Comparison of ENCODE assay signal across 15 cellular contexts in the genomic region with DNA sequence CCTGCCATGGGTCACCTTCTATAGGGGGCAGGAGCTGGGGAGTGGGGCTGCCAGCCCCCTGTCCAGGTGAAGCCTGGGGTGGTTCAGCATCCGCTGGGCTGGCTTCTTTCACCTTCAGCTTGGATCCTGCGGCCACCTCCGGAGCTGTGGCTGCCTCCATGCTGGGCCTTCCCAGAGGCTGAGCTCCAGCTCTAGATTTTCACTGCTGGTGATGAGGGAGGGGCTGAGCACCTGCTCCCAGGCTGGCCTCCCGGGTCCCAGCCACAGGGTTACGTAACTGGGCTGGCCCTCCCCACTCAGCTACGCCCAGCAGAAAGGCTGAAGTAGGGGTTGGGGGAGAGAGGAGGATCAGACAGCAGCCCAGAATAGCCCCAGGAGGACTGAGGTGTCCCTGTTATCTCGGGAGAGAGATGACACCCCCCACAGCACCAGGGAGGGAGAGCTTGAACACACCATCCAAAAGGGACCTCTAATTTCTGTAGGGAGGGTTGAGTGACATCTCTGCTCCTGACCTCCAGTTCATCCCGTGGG. TPM values are rescaled to one million over a fixed set of nuclear protein-coding genes. Genes with fewer than 3 reads are reported as not detected.
DNase-seq lines count a peak whose midpoint lies in the region; ATAC-seq, FAIRE-seq and TF ChIP-seq lines count a peak whose summit lies in the region.
"Had no signal": no experiment of that assay in that cellular context is flagged by ENCODE, and none has a peak within 500 bp of the region (broad histone marks: within the 10 kb centered on the region; RNA-seq: fewer than 3 reads in every experiment).

Gene MYBPHL, minus strand, starts transcription at position 180 of the 531 bp plus-strand sequence. Its CDS starts 20 bp downstream, at position 160.

- FAIRE-seq in D721Med (lab: Jason Lieb, UNC) = no peak

- peaks cover 19% of the 10 kb centered on the region for H3K4me1 Mint-ChIP-seq in neural crest cell

- H3K27me3 Mint-ChIP-seq in neural crest cell (ENCODE audit: low read depth) = no peaks in the 10 kb centered on the region

- peak; percentile 70 for DNase-seq in D721Med (ENCODE audit: insufficient read length, low spot score)
- peak; percentile 68 for DNase-seq in NCI-H345 (lab: John Stamatoyannopoulos, UW)
- DNase-seq in neural crest cell (ENCODE audit: low read depth, low spot score) = no peak
- no peak for DNase-seq in activated naive CD4-positive, alpha-beta T cell treated with Interleukin-2 at 50 U/mL for 16 hours
- no peak for DNase-seq in OCI-M2 (lab: John Stamatoyannopoulos, UW; ENCODE audit: unreplicated experiment)
- no peak for DNase-seq in DMS 273 (lab: John Stamatoyannopoulos, UW; ENCODE audit: unreplicated experiment)
- DNase-seq: activated T-cell treated with anti-CD3 and anti-CD28 coated beads, Interleukin-2, amount 50 U/mL, for 48 hours; brain microvascular endothelial cell; MM.1S; stimulated activated CD4-positive, alpha-beta T cell treated with anti-CD3 and anti-CD28 coated beads, Interleukin-4, amount 100 ng/mL, for 24 hours had no signal

- no peak for TF ChIP-seq CTCF in D721Med (IDR thresholded peaks at IDR 0.05; ENCODE audit: insufficient read depth, missing control alignments)
- TF ChIP-seq CTCF in neural crest cell (conservative IDR thresholded peaks at IDR 0.05) = no peak

- no peak within 1 kb of the TSS for H3K4me3 Mint-ChIP-seq in neural crest cell

- H3K27ac Mint-ChIP-seq in neural crest cell (ENCODE audit: unreplicated experiment) = peak within 1 kb of the TSS; percentile 97

- no peaks in the 10 kb centered on the region for H3K36me3 Mint-ChIP-seq in neural crest cell (ENCODE audit: low read depth)

- H3K9me3 Mint-ChIP-seq in neural crest cell = no peaks in the 10 kb centered on the region

- ATAC-seq in esophagus mucosa = peak; percentile 6
- no peak for ATAC-seq in GM19452 (IDR thresholded peaks at IDR 0.05; ENCODE audit: unreplicated experiment)

RNA-seq across cellular contexts. Expression of gene MYBPHL, which starts in this region (rescaled TPM):
- 0.76 TPM for total RNA-seq in esophagus mucosa
- 0.82 TPM in 1 of 2 replicates, not detected in the other for total RNA-seq in neural crest cell
- total RNA-seq: fibroblast of lung, osteocyte, RPMI7951 had no signal

Comparison
In these comparisons a context has a peak if more than half of its experiments do, and no peak if none do; other contexts are left out.
1. Peak in ATAC-seq in esophagus mucosa; RNA of the gene not detected or under 1 TPM.
2. DNase-seq: peak in D721Med (single experiment) and NCI-H345 (single experiment); none in neural crest cell (single experiment), activated naive CD4-positive, alpha-beta T cell treated with Interleukin-2 at 50 U/mL for 16 hours (single experiment), OCI-M2 (single experiment) and DMS 273 (single experiment).